Comparison of ENCODE assay signal across 8 cellular contexts in the genomic region with DNA sequence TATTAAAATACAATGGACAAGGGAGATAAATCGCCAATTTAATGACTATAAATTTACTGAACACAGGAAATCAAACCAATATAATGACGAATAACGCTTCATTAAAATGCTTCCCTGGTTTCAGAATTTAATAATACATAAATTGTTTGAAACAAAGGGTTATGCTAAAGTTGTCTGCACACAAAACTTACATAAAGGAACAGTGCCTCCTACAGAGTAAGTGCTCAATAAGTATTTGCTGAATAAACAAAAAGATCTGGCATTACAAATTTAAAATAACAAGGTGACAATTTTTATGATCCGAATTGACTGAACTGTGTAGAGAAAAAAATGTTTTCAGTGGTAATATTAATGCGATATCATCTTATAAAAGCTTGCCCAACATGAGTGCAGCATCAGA.
A peak's percentile ranks its signal among the peaks of the same experiment; 100 is the strongest.
DNase-seq lines count a peak whose midpoint lies in the region; ATAC-seq and TF ChIP-seq lines count a peak whose summit lies in the region.

No MANE protein-coding gene starts in this region.

- POLR2A ChIA-PET in CD8-positive, alpha-beta T cell (lab: Charles Lee), result interaction anchor here (0.8 to 2.2 kb wide), 5 partner anchors 10 to 217 kb away, joined by 3 to 5 read pairs (median 4); partner anchors contain the start of genes NDUFC1 and NOCT

- no peak for DNase-seq in CD8-positive, alpha-beta T cell
- no peak for DNase-seq in Jurkat, Clone E6-1 (ENCODE audit: low read depth, low spot score)
- no peak for DNase-seq in body of pancreas
- peak; percentile 16 for DNase-seq in medulla oblongata (ENCODE audit: extremely low spot score)
- no peak for DNase-seq in NCI-H1092 (lab: John Stamatoyannopoulos, UW)
- DNase-seq in GM19240 (ENCODE audit: insufficient read length, low spot score), result no peak
- DNase-seq in posterior vena cava (ENCODE audit: low spot score), result no peak

- H3K4me3 Mint-ChIP-seq in CD8-positive, alpha-beta T cell, result peak overlapping the region; percentile 87

- 13 to 16% methylated on average over 5 of the region's 5 CpGs for WGBS in body of pancreas, 2 donors

- peaks cover 21% of the 10 kb centered on the region for H3K36me3 Mint-ChIP-seq in CD8-positive, alpha-beta T cell

- no peak for TF ChIP-seq POLR2A in body of pancreas (IDR thresholded peaks at IDR 0.05)

- CTCF ChIA-PET in CD8-positive, alpha-beta T cell (lab: Charles Lee), result interaction anchor here (1.5 kb wide), 1 partner anchor 54 kb away, joined by 10 read pairs; no protein-coding TSS in a partner anchor

- peaks cover 30% of the 10 kb centered on the region for H3K4me1 Mint-ChIP-seq in CD8-positive, alpha-beta T cell (ENCODE audit: low read depth)

- no peak overlapping the region for H3K4me3 ChIP-seq in CD8-positive, alpha-beta T cell (ENCODE audit: low read depth, low read length)
- peak overlapping the region; percentile 96 for H3K4me3 ChIP-seq in Jurkat, Clone E6-1 (ENCODE audit: low read length)
- no peak overlapping the region for H3K4me3 ChIP-seq in body of pancreas

- peak overlapping the region; percentile 94 for H3K27ac Mint-ChIP-seq in CD8-positive, alpha-beta T cell

- no peaks in the 10 kb centered on the region for H3K27me3 ChIP-seq in CD8-positive, alpha-beta T cell (ENCODE audit: insufficient read depth, low read length)
- no peaks in the 10 kb centered on the region for H3K27me3 ChIP-seq in body of pancreas

- H3K36me3 ChIP-seq in CD8-positive, alpha-beta T cell (ENCODE audit: insufficient read depth, low read length), result no peaks in the 10 kb centered on the region
- no peaks in the 10 kb centered on the region for H3K36me3 ChIP-seq in body of pancreas (replicated peaks in 1 of 2; ENCODE audit: insufficient read depth in 1 of 2, low read depth in 2 of 2)

- H3K9me3 Mint-ChIP-seq in CD8-positive, alpha-beta T cell, result no peaks in the 10 kb centered on the region

- intact Hi-C loops in CD8-positive, alpha-beta T cell (cut with DNase I, micrococcal nuclease), result loop anchor here (2.0 to 10.0 kb wide), 4 partner anchors 54 to 1290 kb away; partner anchors contain the start of genes SCOC (in 2 of the 2) and SETD7 (in 2 of the 2)
- intact Hi-C loops in body of pancreas (cut with DNase I) (no loop called here), posterior vena cava (cut with DNase I) (no loop called here)

- peak; percentile 62 for TF ChIP-seq CTCF in CD8-positive, alpha-beta T cell (IDR thresholded peaks at IDR 0.05)
- TF ChIP-seq CTCF in body of pancreas (IDR thresholded peaks at IDR 0.05), result peak in 6 of 7 experiments; percentile 8 to 44 (median 32)

- no peaks in the 10 kb centered on the region for H3K9me3 ChIP-seq in CD8-positive, alpha-beta T cell (ENCODE audit: low read length)
- no peaks in the 10 kb centered on the region for H3K9me3 ChIP-seq in body of pancreas

- no peak for ATAC-seq in CD8-positive, alpha-beta T cell
- ATAC-seq in body of pancreas, result no peak
- ATAC-seq in activated CD4-positive, CD25-positive, alpha-beta regulatory T cell treated with anti-CD3 and anti-CD28 coated beads, Interleukin-2, amount 50 U/mL, for 24 hours, result no peak

- peaks cover 25% of the 10 kb centered on the region for H3K4me1 ChIP-seq in CD8-positive, alpha-beta T cell (ENCODE audit: insufficient read depth, low read length)
- H3K4me1 ChIP-seq in body of pancreas, result peaks cover 28% of the 10 kb centered on the region

- peak overlapping the region; percentile 96 for H3K27ac ChIP-seq in CD8-positive, alpha-beta T cell (ENCODE audit: low read depth, low read length)
- H3K27ac ChIP-seq in body of pancreas, result peak overlapping the region; percentile 92 to 99 (median 96)

- no peaks in the 10 kb centered on the region for H3K27me3 Mint-ChIP-seq in CD8-positive, alpha-beta T cell (ENCODE audit: low read depth)

Comparison
In these comparisons a context has a peak if more than half of its experiments do, and no peak if none do; other contexts are left out.
1. intact Hi-C loops: an anchor here in CD8-positive, alpha-beta T cell (2.0 to 10.0 kb wide); none called in body of pancreas and posterior vena cava.